Comparison of ENCODE assay signal across 9 cellular contexts in genomic region chr7:38112075-38112474, GRCh38.
"Had no signal": no experiment of that assay in that cellular context is flagged by ENCODE, and none has a peak within 500 bp of the region (broad histone marks: within the 10 kb centered on the region; RNA-seq: fewer than 3 reads in every experiment).

No MANE protein-coding gene starts in this region.

- H3K27ac ChIP-seq: GM23248, HL-60, KMS-11 had no signal

- DNase-seq: GM23248, GOT3, H9, HCEC 1CT, KBM-7 had no signal

- H3K4me3 ChIP-seq: GM23248 had no signal

- H3K9ac ChIP-seq: GM23248, KMS-11 had no signal

- ATAC-seq: HepG2 had no signal

- H3K4me2 ChIP-seq: KMS-11 had no signal

- FAIRE-seq: H54, HepG2 had no signal

- H2AFZ ChIP-seq: GM23248 had no signal
